9 cellular contexts compared by ENCODE assay signal in the genomic region with DNA sequence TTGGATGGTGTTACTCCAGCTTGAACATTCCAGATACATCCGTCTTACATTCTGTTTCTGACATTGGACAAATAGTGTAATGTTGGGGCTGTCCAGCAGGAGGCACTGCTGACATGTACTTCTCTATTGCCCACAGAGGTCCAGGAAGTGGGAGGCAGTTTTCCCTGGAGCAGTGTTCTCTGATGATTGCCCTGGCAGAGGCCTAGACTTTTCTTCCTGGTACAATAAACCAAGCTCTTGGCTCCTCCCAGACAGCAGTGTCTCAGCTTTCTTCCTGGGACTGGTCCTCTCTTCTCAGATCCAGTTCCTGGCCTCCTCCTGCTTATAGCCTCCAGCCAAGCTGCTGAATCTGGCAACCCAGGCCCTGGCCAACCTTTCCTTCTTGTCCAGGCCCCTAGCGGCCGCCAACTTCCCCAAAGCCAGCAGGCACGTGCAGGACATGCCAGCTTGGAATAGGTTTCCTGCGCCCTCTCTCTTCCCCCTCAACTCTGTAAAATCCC. TPM values are rescaled to one million over a fixed set of nuclear protein-coding genes. Genes with fewer than 3 reads are reported as not detected.
DNase-seq lines count a peak whose midpoint lies in the region; ATAC-seq and TF ChIP-seq lines count a peak whose summit lies in the region.
"Had no signal": no experiment of that assay in that cellular context is flagged by ENCODE, and none has a peak within 500 bp of the region (broad histone marks: within the 10 kb centered on the region; RNA-seq: fewer than 3 reads in every experiment).

No MANE protein-coding gene starts in this region.

- no peaks in the 10 kb centered on the region for H3K79me2 ChIP-seq in fibroblast of lung (ENCODE audit: control insufficient read depth, insufficient read depth, low read length)

- H3K27ac Mint-ChIP-seq in CD8-positive, alpha-beta T cell = no peak overlapping the region
- H3K27ac Mint-ChIP-seq in naive thymus-derived CD8-positive, alpha-beta T cell = peak overlapping the region in 2 of 10 donors; percentile 27 to 85

- H3K36me3 ChIP-seq in CD8-positive, alpha-beta T cell (ENCODE audit: insufficient read depth, low read length) = no peaks in the 10 kb centered on the region
- H3K36me3 ChIP-seq in fibroblast of lung (ENCODE audit: control insufficient read depth, insufficient read depth, low read length) (no peaks in the 10 kb centered on the region), thyroid gland (no peaks in the 10 kb centered on the region)

- peak; percentile 80 for TF ChIP-seq CTCF in CD8-positive, alpha-beta T cell (IDR thresholded peaks at IDR 0.05)
- TF ChIP-seq CTCF in fibroblast of lung (conservative IDR thresholded peaks at IDR 0.05 in 1 of 2, IDR thresholded peaks at IDR 0.05 in 1 of 2; ENCODE audit: low read depth in 1 of 2, low read length in 2 of 2) = peak; percentile 88 to 89
- TF ChIP-seq CTCF in thyroid gland (IDR thresholded peaks at IDR 0.05) = peak; percentile 57 to 93 (median 84)

- intact Hi-C loops in CD8-positive, alpha-beta T cell (cut with DNase I, micrococcal nuclease) = loop anchor here in 1 of 2 experiments (1.0 kb wide), 1 partner anchor 385 kb away; no protein-coding TSS in a partner anchor
- intact Hi-C loops in thyroid gland (cut with DNase I) = loop anchor here (2.0 to 10.0 kb wide), 2 partner anchors 191 to 433 kb away; no protein-coding TSS in a partner anchor

- H3K9me3 ChIP-seq in CD8-positive, alpha-beta T cell (ENCODE audit: low read length) = no peaks in the 10 kb centered on the region
- H3K9me3 ChIP-seq in fibroblast of lung (ENCODE audit: control insufficient read depth, insufficient read depth, low read depth, low read length) (no peaks in the 10 kb centered on the region), thyroid gland (no peaks in the 10 kb centered on the region)

- H3K4me3 ChIP-seq in CD8-positive, alpha-beta T cell (ENCODE audit: low read depth, low read length) = no peak overlapping the region
- H3K4me3 ChIP-seq in fibroblast of lung (replicated peaks in 1 of 4; ENCODE audit: control extremely low read depth in 1 of 4, insufficient read depth in 1 of 4, low read depth in 3 of 4, low read length in 4 of 4) (no peak overlapping the region), thyroid gland (replicated peaks in 1 of 3) (no peak overlapping the region)

- peaks cover 8% of the 10 kb centered on the region for H3K4me1 Mint-ChIP-seq in CD8-positive, alpha-beta T cell (ENCODE audit: low read depth)
- H3K4me1 Mint-ChIP-seq in naive thymus-derived CD8-positive, alpha-beta T cell = peaks cover 0 to 10% (median 8%) of the 10 kb centered on the region in 4 donors

- WGBS in thyroid gland, 2 donors = 52 to 61% methylated on average over 5 of the region's 5 CpGs

- peaks cover 2% of the 10 kb centered on the region for H3K27me3 Mint-ChIP-seq in CD8-positive, alpha-beta T cell (ENCODE audit: low read depth)
- peaks cover 0 to 3% (median 0%) of the 10 kb centered on the region in 5 donors for H3K27me3 Mint-ChIP-seq in naive thymus-derived CD8-positive, alpha-beta T cell

- H3K9ac ChIP-seq in fibroblast of lung (ENCODE audit: insufficient read depth, low read length) = no peak overlapping the region

- no peak for TF ChIP-seq POLR2A in thyroid gland (IDR thresholded peaks at IDR 0.05)

- POLR2A ChIA-PET in CD8-positive, alpha-beta T cell (lab: Charles Lee) = interaction anchor here (0.9 to 1.1 kb wide), 2 partner anchors 12 to 189 kb away, joined by 4 to 5 read pairs; no protein-coding TSS in a partner anchor
- POLR2A ChIA-PET in naive thymus-derived CD8-positive, alpha-beta T cell (lab: Charles Lee) = interaction anchor here (1.1 to 2.2 kb wide), 2 partner anchors 190 to 323 kb away, joined by 4 to 11 read pairs; no protein-coding TSS in a partner anchor

- H3K27me3 ChIP-seq in CD8-positive, alpha-beta T cell (ENCODE audit: insufficient read depth, low read length) = no peaks in the 10 kb centered on the region
- H3K27me3 ChIP-seq in fibroblast of lung (ENCODE audit: control insufficient read depth, insufficient read depth, low read length) (no peaks in the 10 kb centered on the region), thyroid gland (no peaks in the 10 kb centered on the region)

- H3K4me2 ChIP-seq in fibroblast of lung (ENCODE audit: extremely low read depth, insufficient read depth, low read length) = no peak overlapping the region

- no peaks in the 10 kb centered on the region for H4K20me1 ChIP-seq in fibroblast of lung (ENCODE audit: control insufficient read depth, extremely low read depth, insufficient read depth, low read length)

- peaks cover 4% of the 10 kb centered on the region for H3K4me1 ChIP-seq in CD8-positive, alpha-beta T cell (ENCODE audit: insufficient read depth, low read length)
- H3K4me1 ChIP-seq in fibroblast of lung (ENCODE audit: control insufficient read depth, extremely low read depth, insufficient read depth, low read length) (no peaks in the 10 kb centered on the region), thyroid gland (peaks cover 0 to 19% of the 10 kb centered on the region in 2 donors)

- DNase-seq in CD8-positive, alpha-beta T cell = peak; percentile 26 to 71 (median 45)
- DNase-seq in HK-2 (ENCODE audit: unreplicated experiment) (peak; percentile 85), NOMO-1 treated with DMSO at 0.1 percent for 48 hours (lab: John Stamatoyannopoulos, UW; ENCODE audit: unreplicated experiment) (peak; percentile 31), activated T-helper 1 cell treated with Interleukin-2 at 50 U/mL for 16 hours (ENCODE audit: low read depth) (peak; percentile 29), fibroblast of lung (ENCODE audit: low read depth in 2 of 2) (peak; percentile 74 to 92), thyroid gland (peak; percentile 88 to 89)
- peak in 8 of 10 donors; percentile 23 to 52 (median 44) for DNase-seq in naive thymus-derived CD8-positive, alpha-beta T cell

- H3K36me3 Mint-ChIP-seq in CD8-positive, alpha-beta T cell = no peaks in the 10 kb centered on the region
- peaks cover 0 to 2% (median 0%) of the 10 kb centered on the region in 3 donors for H3K36me3 Mint-ChIP-seq in naive thymus-derived CD8-positive, alpha-beta T cell
- H3K36me3 Mint-ChIP-seq: IgD-negative memory B cell had no signal

- CTCF ChIA-PET in CD8-positive, alpha-beta T cell (lab: Charles Lee) = interaction anchor here (0.6 to 9.0 kb wide), 29 partner anchors 9 to 630 kb away, joined by 3 to 333 read pairs (median 3); a partner anchor contains a TSS

- peak overlapping the region; percentile 52 for H2AFZ ChIP-seq in fibroblast of lung (ENCODE audit: low read length)

- ATAC-seq in CD8-positive, alpha-beta T cell = no peak
- ATAC-seq in naive thymus-derived CD8-positive, alpha-beta T cell = peak in 1 of 2 donors; percentile 37
- ATAC-seq in GM21526 (IDR thresholded peaks at IDR 0.05; ENCODE audit: low FRiP score, unreplicated experiment) = no peak

- no peak overlapping the region for H3K4me3 Mint-ChIP-seq in CD8-positive, alpha-beta T cell
- H3K4me3 Mint-ChIP-seq in naive thymus-derived CD8-positive, alpha-beta T cell = no peak overlapping the region

- no peak overlapping the region for H3K27ac ChIP-seq in CD8-positive, alpha-beta T cell (ENCODE audit: low read depth, low read length)
- H3K27ac ChIP-seq in fibroblast of lung (ENCODE audit: insufficient read depth, low read length) = no peak overlapping the region
- H3K27ac ChIP-seq in thyroid gland = peak overlapping the region in 2 of 3 donors; percentile 38 to 51

- H3K9me3 Mint-ChIP-seq in CD8-positive, alpha-beta T cell = no peaks in the 10 kb centered on the region
- no peaks in the 10 kb centered on the region for H3K9me3 Mint-ChIP-seq in naive thymus-derived CD8-positive, alpha-beta T cell
- H3K9me3 Mint-ChIP-seq: IgD-negative memory B cell had no signal

RNA-seq across cellular contexts. Expression of a gene that starts 14.9 kb away (rescaled TPM):
- total RNA-seq in CD8-positive, alpha-beta T cell = 1 to 10 TPM; 4.1 to 5.6 TPM
- under 0.01 TPM in 1 of 2 replicates, not detected in the other for total RNA-seq in fibroblast of lung
- polyA plus RNA-seq in fibroblast of lung = 0.02 TPM in 1 of 2 replicates, not detected in the other
- polyA plus RNA-seq in fibroblast of lung (2012) = not detected in 2 replicates
- not detected in 2 replicates for polyA minus RNA-seq in fibroblast of lung (ENCODE audit: low replicate concordance)
- total RNA-seq in naive thymus-derived CD8-positive, alpha-beta T cell = 1 to 10 TPM; 4.6 to 5.5 TPM
- polyA plus RNA-seq in naive thymus-derived CD8-positive, alpha-beta T cell = 1 to 10 TPM in 1 of 3 donors, under 1 TPM in 2; 0.77 to 2.2 (median 0.82) TPM
- total RNA-seq in thyroid gland = 1 to 10 TPM; 4.7 to 9.3 (median 6.1) TPM

RNA-seq across cellular contexts. Expression of a gene that starts 59.1 kb away (rescaled TPM):
- total RNA-seq in CD8-positive, alpha-beta T cell = not detected
- total RNA-seq in fibroblast of lung (under 0.01 TPM in 1 of 2 replicates, not detected in the other), thyroid gland (1 to 10 TPM in 1 of 4 donors, not detected in 3; 1.1 TPM)
- polyA plus RNA-seq in fibroblast of lung = 0.03 and 0.06 TPM in 2 replicates
- 0.05 and 0.13 TPM in 2 replicates for polyA plus RNA-seq in fibroblast of lung (2012)
- polyA minus RNA-seq in fibroblast of lung (ENCODE audit: low replicate concordance) = not detected in 2 replicates
- total RNA-seq in naive thymus-derived CD8-positive, alpha-beta T cell = not detected
- polyA plus RNA-seq in naive thymus-derived CD8-positive, alpha-beta T cell = not detected
- polyA plus RNA-seq: IgD-negative memory B cell had no signal

Comparison
In these comparisons a context has a peak if more than half of its experiments do, and no peak if none do; other contexts are left out.
1. DNase-seq: peak in every context shown above with its lines; median percentile 88 in thyroid gland; 85 in HK-2; 83 in fibroblast of lung; 45 in CD8-positive, alpha-beta T cell; 44 in naive thymus-derived CD8-positive, alpha-beta T cell; 31 in NOMO-1 treated with DMSO at 0.1 percent for 48 hours; 29 in activated T-helper 1 cell treated with Interleukin-2 at 50 U/mL for 16 hours.
2. H3K27ac ChIP-seq: peak in thyroid gland (2 of 3); none in CD8-positive, alpha-beta T cell (single experiment) and fibroblast of lung (single experiment).
3. Peak in every context shown above with its lines, with median percentiles within 50 percentile points of each other: CTCF ChIP-seq.